ENCODE assay signal across 8 cellular contexts in genomic region chr2:181891966-181892794, GRCh38. TPM values are rescaled to one million over a fixed set of nuclear protein-coding genes. Genes with fewer than 3 reads are reported as not detected.
DNase-seq lines count a peak whose midpoint lies in the region; ATAC-seq and TF ChIP-seq lines count a peak whose summit lies in the region.

No MANE protein-coding gene starts in this region.

- no peaks in the 10 kb centered on the region for H3K27me3 ChIP-seq in KMS-11 (ENCODE audit: insufficient read depth, low read depth)
- H3K27me3 ChIP-seq in parathyroid adenoma (ENCODE audit: control insufficient read depth, insufficient read depth, low read length) = no peaks in the 10 kb centered on the region
- no peaks in the 10 kb centered on the region for H3K27me3 ChIP-seq in upper lobe of right lung

- DNase-seq in GM03348 (ENCODE audit: low spot score) (peak; percentile 63), SK-N-MC (ENCODE audit: low read depth, low spot score) (no peak), Right ventricle myocardium inferior (ENCODE audit: missing footprints) (peak; percentile 91), upper lobe of right lung (peak; percentile 92)

- H4K20me1 ChIP-seq in KMS-11 (ENCODE audit: insufficient read depth) = no peaks in the 10 kb centered on the region

- no peaks in the 10 kb centered on the region for H3K9me3 ChIP-seq in SK-N-MC (ENCODE audit: low read depth, low read length)
- no peaks in the 10 kb centered on the region for H3K9me3 ChIP-seq in parathyroid adenoma (ENCODE audit: control insufficient read depth, low read length)
- H3K9me3 ChIP-seq in upper lobe of right lung = no peaks in the 10 kb centered on the region

- H3K36me3 Mint-ChIP-seq in activated naive CD4-positive, alpha-beta T cell treated with anti-CD3 and anti-CD28 coated beads, Interleukin-2, amount 50 U/mL, for 24 hours = peaks cover 2% of the 10 kb centered on the region

- no peaks in the 10 kb centered on the region for H3K9me3 Mint-ChIP-seq in activated naive CD4-positive, alpha-beta T cell treated with anti-CD3 and anti-CD28 coated beads, Interleukin-2, amount 50 U/mL, for 24 hours

- TF ChIP-seq CTCF in KMS-11 (conservative IDR thresholded peaks at IDR 0.05; ENCODE audit: low read depth, low read length) = 0 out of 2 replicates have a peak, but pooled peaks have one; percentile 7
- peak; percentile 17 for TF ChIP-seq CTCF in parathyroid adenoma (IDR thresholded peaks at IDR 0.05)
- peak; percentile 12 for TF ChIP-seq CTCF in upper lobe of right lung (IDR thresholded peaks at IDR 0.05)

- peaks cover 11% of the 10 kb centered on the region for H3K27me3 Mint-ChIP-seq in activated naive CD4-positive, alpha-beta T cell treated with anti-CD3 and anti-CD28 coated beads, Interleukin-2, amount 50 U/mL, for 24 hours

- H3K4me2 ChIP-seq in KMS-11 (peak overlapping the region; percentile 77), parathyroid adenoma (ENCODE audit: low read length) (peak overlapping the region; percentile 85)

- H3K4me3 Mint-ChIP-seq in activated naive CD4-positive, alpha-beta T cell treated with anti-CD3 and anti-CD28 coated beads, Interleukin-2, amount 50 U/mL, for 24 hours = peak overlapping the region; percentile 94

- H3K79me2 ChIP-seq in KMS-11 (ENCODE audit: insufficient read depth, low read depth) = peaks cover 46% of the 10 kb centered on the region
- peaks cover 5% of the 10 kb centered on the region for H3K79me2 ChIP-seq in parathyroid adenoma

- H3K27ac ChIP-seq in KMS-11 (peak overlapping the region; percentile 89), SK-N-MC (0 out of 2 replicates have a peak overlapping the region, but pooled peaks have one; percentile 19), parathyroid adenoma (peak overlapping the region; percentile 89), upper lobe of right lung (peak overlapping the region; percentile 97)

- peaks cover 42% of the 10 kb centered on the region for H3K4me1 ChIP-seq in KMS-11 (ENCODE audit: low read depth, poor library complexity, severe bottlenecking)
- no peaks in the 10 kb centered on the region for H3K4me1 ChIP-seq in parathyroid adenoma
- peaks cover 40% of the 10 kb centered on the region for H3K4me1 ChIP-seq in upper lobe of right lung

- H3K9ac ChIP-seq in KMS-11 (peak overlapping the region; percentile 87), SK-N-MC (ENCODE audit: insufficient read length) (peak overlapping the region; percentile 76), parathyroid adenoma (peak overlapping the region; percentile 73)

- H3K4me1 Mint-ChIP-seq in activated naive CD4-positive, alpha-beta T cell treated with anti-CD3 and anti-CD28 coated beads, Interleukin-2, amount 50 U/mL, for 24 hours = peaks cover 40% of the 10 kb centered on the region

- no peaks in the 10 kb centered on the region for H3K36me3 ChIP-seq in KMS-11 (ENCODE audit: insufficient read depth)
- peaks cover 18% of the 10 kb centered on the region for H3K36me3 ChIP-seq in SK-N-MC (ENCODE audit: insufficient read depth, low read length)
- H3K36me3 ChIP-seq in parathyroid adenoma (ENCODE audit: control insufficient read depth, insufficient read depth, low read length) = no peaks in the 10 kb centered on the region
- peaks cover 3% of the 10 kb centered on the region for H3K36me3 ChIP-seq in upper lobe of right lung

- ATAC-seq in GM21825 (IDR thresholded peaks at IDR 0.05; ENCODE audit: unreplicated experiment) = peak; percentile 44
- ATAC-seq in Right ventricle myocardium inferior = peak; percentile 74
- ATAC-seq in upper lobe of right lung = peak; percentile 78

- H3K27ac Mint-ChIP-seq in activated naive CD4-positive, alpha-beta T cell treated with anti-CD3 and anti-CD28 coated beads, Interleukin-2, amount 50 U/mL, for 24 hours = peak overlapping the region; percentile 73

- H3K4me3 ChIP-seq in KMS-11 (IDR thresholded peaks at IDR 0.05; ENCODE audit: insufficient read depth, low read depth, low read length) = peak overlapping the region; percentile 63
- peak overlapping the region; percentile 96 for H3K4me3 ChIP-seq in SK-N-MC
- peak overlapping the region; percentile 75 for H3K4me3 ChIP-seq in parathyroid adenoma (ENCODE audit: low read depth, low read length)
- H3K4me3 ChIP-seq in upper lobe of right lung = peak overlapping the region; percentile 77

- H2AFZ ChIP-seq in KMS-11 (ENCODE audit: low read depth) = peak overlapping the region; percentile 72
- peak overlapping the region; percentile 87 for H2AFZ ChIP-seq in parathyroid adenoma

- intact Hi-C loops in Right ventricle myocardium inferior (cut with DNase I) = loop anchor here (5.0 to 10.0 kb wide), 5 partner anchors 45 to 907 kb away; partner anchors contain the start of genes PPP1R1C and UBE2E3
- intact Hi-C loops in upper lobe of right lung (cut with DNase I) = no loop called here

RNA-seq across cellular contexts. Expression of gene ITPRID2, which starts 0.7 kb away (rescaled TPM):
- total RNA-seq in Right ventricle myocardium inferior (64.5 TPM), upper lobe of right lung (242 TPM)

Comparison
In these comparisons a context has a peak if more than half of its experiments do, and no peak if none do; other contexts are left out.
1. H3K27ac ChIP-seq: peak in every context shown above with its lines; median percentile 97 in upper lobe of right lung; 89 in KMS-11; 89 in parathyroid adenoma; 19 in SK-N-MC.